In the genomic region with DNA sequence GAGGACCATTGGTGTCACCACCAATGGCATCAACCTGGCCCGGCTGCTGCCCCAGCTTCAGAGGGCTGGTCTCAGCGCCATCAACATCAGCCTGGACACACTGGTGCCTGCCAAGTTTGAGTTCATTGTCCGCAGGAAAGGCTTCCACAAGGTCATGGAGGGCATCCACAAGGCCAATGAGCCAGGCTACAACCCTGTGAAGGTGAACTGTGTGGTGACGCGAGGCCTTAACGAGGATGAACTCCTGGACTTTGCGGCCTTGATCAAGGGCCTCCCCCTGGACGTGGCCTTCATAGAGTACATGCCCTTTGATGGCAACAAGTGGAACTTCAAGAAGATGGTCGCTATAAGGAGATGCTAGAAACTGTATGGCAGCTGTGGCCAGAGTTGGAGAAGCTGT, we compare ENCODE assay signal across 10 cellular contexts.
"Had no signal": no experiment of that assay in that cellular context is flagged by ENCODE, and none has a peak within 500 bp of the region (broad histone marks: within the 10 kb centered on the region; RNA-seq: fewer than 3 reads in every experiment).

No MANE protein-coding gene starts in this region.

- H3K4me3 ChIP-seq: GM23248, HAP-1 had no signal

- ATAC-seq: HCT116 had no signal

- DNase-seq: GM23248, GOT3, H7, HFFc6, KBM-7 had no signal

- H3K36me3 ChIP-seq: HAP-1 had no signal

- H3K9me3 ChIP-seq: HAP-1 had no signal

- FAIRE-seq: HTR-8/SVneo had no signal

- H3K27ac ChIP-seq: GM23248, HL-60, KMS-11 had no signal

- H2AFZ ChIP-seq: GM23248 had no signal

- H3K9ac ChIP-seq: GM23248, KMS-11 had no signal

- H3K4me2 ChIP-seq: KMS-11 had no signal
